In the genomic region with DNA sequence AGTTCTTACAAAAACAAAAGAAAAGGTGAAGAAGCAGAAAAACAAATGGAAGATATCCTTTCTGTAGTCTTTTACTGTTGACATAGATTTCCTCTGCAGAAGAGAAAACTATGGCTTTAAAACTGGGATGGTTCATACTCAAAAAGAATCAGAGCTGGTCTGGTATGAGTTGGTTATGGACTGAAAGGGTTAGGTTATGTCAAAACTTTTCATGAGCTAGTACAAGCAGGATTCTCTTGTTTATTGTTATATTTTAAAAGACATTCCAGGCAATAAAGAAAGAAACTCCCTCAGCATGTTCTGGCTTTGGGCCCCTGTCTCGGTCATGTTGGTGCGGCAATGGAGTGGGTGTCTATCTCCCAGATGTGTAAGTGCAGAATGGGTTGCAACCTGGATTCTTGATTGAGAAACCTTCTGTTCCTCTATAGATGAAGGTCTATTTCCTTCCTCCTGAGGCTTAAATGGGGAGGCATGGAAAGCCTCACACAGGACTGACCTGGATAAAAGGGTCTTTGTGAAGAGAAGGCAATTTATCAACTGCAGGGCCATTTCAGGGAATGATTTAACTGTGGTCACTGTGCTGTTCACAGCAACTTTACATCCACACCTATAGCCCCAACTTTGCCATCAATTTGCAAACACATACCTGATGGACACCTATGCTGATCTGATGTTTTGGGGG, we compare ENCODE assay signal across 22 cellular contexts.
DNase-seq lines count a peak whose midpoint lies in the region; ATAC-seq and TF ChIP-seq lines count a peak whose summit lies in the region.
"Had no signal": no experiment of that assay in that cellular context is flagged by ENCODE, and none has a peak within 500 bp of the region (broad histone marks: within the 10 kb centered on the region; RNA-seq: fewer than 3 reads in every experiment).

No MANE protein-coding gene starts in this region.

- H3K14ac ChIP-seq in IMR-90 (replicated peaks; ENCODE audit: low read depth, low read length), result peak overlapping the region; percentile 77

- H3K27ac ChIP-seq in IMR-90 (ENCODE audit: insufficient read depth, low read length), result peak overlapping the region; percentile 67; the same call in 1 of the 2 replicates
- H3K27ac ChIP-seq: C4-2B, cardiac muscle cell, right atrium auricular region, SK-N-MC, tibial nerve had no signal

- in situ Hi-C loops in IMR-90 (cut with MboI; ENCODE audit: low sequenced_read_pairs), result no loop called here

- POLR2A ChIA-PET in IMR-90 (lab: Charles Lee; ENCODE audit: unreplicated experiment), result interaction anchor here (0.6 kb wide), 1 partner anchor 16 kb away, joined by 12 read pairs; no protein-coding TSS in a partner anchor

- H3K27me3 Mint-ChIP-seq in nephron progenitor cell (ENCODE audit: low read depth, poor library complexity), result no peaks in the 10 kb centered on the region
- H3K27me3 Mint-ChIP-seq: activated CD8-positive, alpha-beta memory T cell treated with anti-CD3 and anti-CD28 coated beads, Interleukin-2, amount 10 ng/mL, durations not matched to agents 7 days and 5 days; stimulated activated naive B cell treated with anti-CD40 and anti-IgM and Interleukin-4, amounts not matched to agents 10 μg/mL and 1 μg/mL and 100 μg/mL, for 72 hours had no signal

- peak overlapping the region; percentile 25 for H3K4me3 Mint-ChIP-seq in nephron progenitor cell
- H3K4me3 Mint-ChIP-seq: activated CD4-positive, alpha-beta T cell treated with anti-CD3 and anti-CD28 coated beads for 36 hours; activated CD8-positive, alpha-beta memory T cell treated with anti-CD3 and anti-CD28 coated beads, Interleukin-2, amount 10 ng/mL, durations not matched to agents 7 days and 5 days; activated naive CD8-positive, alpha-beta T cell; stimulated activated naive B cell treated with anti-CD40 and anti-IgM and Interleukin-4, amounts not matched to agents 10 μg/mL and 1 μg/mL and 100 μg/mL, for 72 hours had no signal

- no peak for TF ChIP-seq RAD21 in IMR-90 (IDR thresholded peaks at IDR 0.05; ENCODE audit: low read length)

- H3K4me3 ChIP-seq in IMR-90 (ENCODE audit: insufficient read depth, low read depth, low read length) (no peak overlapping the region), epithelial cell of esophagus (ENCODE audit: low read length) (no peak overlapping the region)
- H3K4me3 ChIP-seq: cardiac muscle cell, mucosa of descending colon, Peyer's patch, right atrium auricular region, SK-N-MC, tibial nerve had no signal

- peak overlapping the region; percentile 88 for H3K27ac Mint-ChIP-seq in nephron progenitor cell
- H3K27ac Mint-ChIP-seq: activated CD4-positive, alpha-beta T cell treated with anti-CD3 and anti-CD28 coated beads for 36 hours; activated CD8-positive, alpha-beta memory T cell treated with anti-CD3 and anti-CD28 coated beads, Interleukin-2, amount 10 ng/mL, durations not matched to agents 7 days and 5 days; activated naive CD8-positive, alpha-beta T cell; stimulated activated naive B cell treated with anti-CD40 and anti-IgM and Interleukin-4, amounts not matched to agents 10 μg/mL and 1 μg/mL and 100 μg/mL, for 72 hours had no signal

- peak overlapping the region; percentile 16; the same call in 1 of the 2 replicates for H3K56ac ChIP-seq in IMR-90 (ENCODE audit: extremely low read depth, insufficient read depth, low read length)

- intact Hi-C loops in IMR-90 (cut with micrococcal nuclease), result no loop called here

- H2AK5ac ChIP-seq in IMR-90 (ENCODE audit: low read depth, low read length), result peak overlapping the region; percentile 38; the same call in 1 of the 2 replicates

- H3K27me3 ChIP-seq in IMR-90 (ENCODE audit: control insufficient read depth, insufficient read depth, low read length), result no peaks in the 10 kb centered on the region
- H3K27me3 ChIP-seq: cardiac muscle cell, Peyer's patch, right atrium auricular region, tibial nerve had no signal

- no peaks in the 10 kb centered on the region for H3K9me3 ChIP-seq in IMR-90 (ENCODE audit: control insufficient read depth, insufficient read depth, low read length)
- H3K9me3 ChIP-seq: mucosa of descending colon, Peyer's patch, right atrium auricular region, tibial nerve had no signal

- H3K36me3 Mint-ChIP-seq in nephron progenitor cell (ENCODE audit: low read depth), result no peaks in the 10 kb centered on the region
- H3K36me3 Mint-ChIP-seq: activated CD8-positive, alpha-beta memory T cell treated with anti-CD3 and anti-CD28 coated beads, Interleukin-2, amount 10 ng/mL, durations not matched to agents 7 days and 5 days; activated naive CD8-positive, alpha-beta T cell; stimulated activated naive B cell treated with anti-CD40 and anti-IgM and Interleukin-4, amounts not matched to agents 10 μg/mL and 1 μg/mL and 100 μg/mL, for 72 hours had no signal

- peaks cover 6% of the 10 kb centered on the region for H3K4me1 ChIP-seq in IMR-90 (ENCODE audit: control insufficient read depth, insufficient read depth, low read length)
- H3K4me1 ChIP-seq: Peyer's patch had no signal

- no peaks in the 10 kb centered on the region for H3K9me3 Mint-ChIP-seq in nephron progenitor cell

- peak overlapping the region; percentile 82 for H3K4ac ChIP-seq in IMR-90 (ENCODE audit: low read depth, low read length)

- peak overlapping the region; percentile 78 for H3K18ac ChIP-seq in IMR-90 (ENCODE audit: low read depth, low read length)

- no peaks in the 10 kb centered on the region for H3K79me1 ChIP-seq in IMR-90 (ENCODE audit: low read depth in 1 of 2, low read length in 2 of 2)

- peak; percentile 60 for DNase-seq in IMR-90
- DNase-seq in epithelial cell of esophagus (ENCODE audit: low read depth), result peak; percentile 41
- DNase-seq in nephron progenitor cell, result no peak
- DNase-seq in stimulated activated naive CD8-positive, alpha-beta T cell treated with anti-CD3 and anti-CD28 coated beads, Interleukin-15, Interleukin-2, amounts not matched to agents 100 U/mL and 50 U/mL, for 24 hours, result no peak
- DNase-seq in NCI-H2171 treated with DMSO at 0.1 percent for 48 hours (lab: John Stamatoyannopoulos, UW), result no peak
- no peak for DNase-seq in NCI-H748 treated with DMSO at 0.1 percent for 48 hours (lab: John Stamatoyannopoulos, UW)
- DNase-seq: activated CD4-positive, alpha-beta T cell treated with anti-CD3 and anti-CD28 coated beads for 36 hours; activated CD8-positive, alpha-beta memory T cell treated with anti-CD3 and anti-CD28 coated beads, Interleukin-2, amount 10 ng/mL, durations not matched to agents 7 days and 5 days; DMS 273 treated with DMSO at 0.1 percent for 48 hours; NCI-H187 treated with DMSO at 0.1 percent for 48 hours; NCI-H446 treated with DMSO at 0.1 percent for 48 hours; NK-92 treated with Interleukin-12 subunit alpha and Interleukin-12 subunit beta, amount 100 ng/mL, for 24 hours; Peyer's patch; stimulated activated naive B cell treated with anti-CD40 and anti-IgM and Interleukin-4, amounts not matched to agents 10 μg/mL and 1 μg/mL and 100 μg/mL, for 72 hours had no signal

- H2AFZ ChIP-seq in IMR-90 (replicated peaks; ENCODE audit: low read length, poor library complexity), result peak overlapping the region; percentile 34

- peak overlapping the region; percentile 88 for H2BK20ac ChIP-seq in IMR-90 (ENCODE audit: low read depth, low read length)

- WGBS in IMR-90 (ENCODE audit: extremely low coverage in 2 of 2, insufficient read length in 1 of 2), 2 experiments, result no CpG with 5 or more reads among the region's 2 CpGs

- peak overlapping the region; percentile 23; the same call in 1 of the 2 replicates for H3K23ac ChIP-seq in IMR-90 (ENCODE audit: low read depth, low read length)

- H2AK9ac ChIP-seq in IMR-90 (replicated peaks; ENCODE audit: low read depth, low read length, poor library complexity), result peak overlapping the region; percentile 30

- peak overlapping the region; percentile 63; the same call in 2 of the 3 replicates for H2BK15ac ChIP-seq in IMR-90 (ENCODE audit: low read depth, low read length)

- H3K4me2 ChIP-seq in IMR-90 (ENCODE audit: low read depth, low read length), result peak overlapping the region; percentile 18; the same call in 1 of the 2 replicates

- peaks cover 48% of the 10 kb centered on the region for H3K4me1 Mint-ChIP-seq in nephron progenitor cell
- H3K4me1 Mint-ChIP-seq: activated CD4-positive, alpha-beta T cell treated with anti-CD3 and anti-CD28 coated beads for 36 hours; activated CD8-positive, alpha-beta memory T cell treated with anti-CD3 and anti-CD28 coated beads, Interleukin-2, amount 10 ng/mL, durations not matched to agents 7 days and 5 days; stimulated activated naive B cell treated with anti-CD40 and anti-IgM and Interleukin-4, amounts not matched to agents 10 μg/mL and 1 μg/mL and 100 μg/mL, for 72 hours had no signal

- CTCF ChIA-PET in IMR-90 (lab: Yijun Ruan, JAX), result no interaction called here

- TF ChIP-seq CTCF in IMR-90 (conservative IDR thresholded peaks at IDR 0.05; ENCODE audit: low read depth, low read length) (no peak), epithelial cell of esophagus (IDR thresholded peaks at IDR 0.05; ENCODE audit: insufficient read depth, low read depth, low read length, missing control alignments) (no peak), nephron progenitor cell (IDR thresholded peaks at IDR 0.05) (no peak)

- peak overlapping the region; percentile 15 to 73; a peak in 3 of 4 replicates for H4K8ac ChIP-seq in IMR-90 (ENCODE audit: low read depth in 2 of 2, low read length in 2 of 2)

- no TSS peak for BruUV-seq in IMR-90 (replicated peaks; lab: Mats Ljungman, UMichigan)

- peak overlapping the region; percentile 75 for H2BK5ac ChIP-seq in IMR-90 (ENCODE audit: low read depth, low read length, poor library complexity, severe bottlenecking)

- H3K36me3 ChIP-seq in IMR-90 (ENCODE audit: control insufficient read depth, insufficient read depth, low read length), result no peaks in the 10 kb centered on the region
- H3K36me3 ChIP-seq: cardiac muscle cell, Peyer's patch, right atrium auricular region, tibial nerve had no signal

- ATAC-seq in IMR-90 (ENCODE audit: low read depth), result peak; percentile 74
- no peak for ATAC-seq in stimulated activated naive CD8-positive, alpha-beta T cell treated with anti-CD3 and anti-CD28 coated beads, Interleukin-15, Interleukin-2, amounts not matched to agents 100 U/mL and 50 U/mL, for 24 hours
- no peak for ATAC-seq in HG03378 (IDR thresholded peaks at IDR 0.05; ENCODE audit: unreplicated experiment)
- ATAC-seq: activated CD4-positive, alpha-beta T cell treated with anti-CD3 and anti-CD28 coated beads for 36 hours; activated CD8-positive, alpha-beta memory T cell treated with anti-CD3 and anti-CD28 coated beads, Interleukin-2, amount 10 ng/mL, durations not matched to agents 7 days and 5 days; stimulated activated naive B cell treated with anti-CD40 and anti-IgM and Interleukin-4, amounts not matched to agents 10 μg/mL and 1 μg/mL and 100 μg/mL, for 72 hours had no signal

- H4K20me1 ChIP-seq in IMR-90 (ENCODE audit: insufficient read depth, low read length), result no peaks in the 10 kb centered on the region

- H3K9ac ChIP-seq in IMR-90 (ENCODE audit: low read depth, low read length), result no peak overlapping the region

- H2BK120ac ChIP-seq in IMR-90 (ENCODE audit: low read depth, low read length), result peak overlapping the region; percentile 79

- dilution Hi-C loops in IMR-90 (cut with HindIII; ENCODE audit: low sequenced_read_pairs, unreplicated experiment), result no loop called here

- H4K91ac ChIP-seq in IMR-90 (ENCODE audit: insufficient read depth, low read depth, low read length), result peak overlapping the region; percentile 4; the same call in 1 of the 2 replicates

- TF ChIP-seq POLR2A in IMR-90 (IDR thresholded peaks at IDR 0.05; ENCODE audit: low read depth, low read length), result no peak

- peak overlapping the region; percentile 66 for H4K5ac ChIP-seq in IMR-90 (ENCODE audit: low read depth, low read length)

- no peaks in the 10 kb centered on the region; the same call in 1 of the 2 replicates for H3K9me1 ChIP-seq in IMR-90 (ENCODE audit: insufficient read depth, low read length)

Comparison
In these comparisons a context has a peak if more than half of its experiments do, and no peak if none do; other contexts are left out.
1. DNase-seq: peak in IMR-90 (single experiment) and epithelial cell of esophagus (single experiment); none in nephron progenitor cell (single experiment), stimulated activated naive CD8-positive, alpha-beta T cell treated with anti-CD3 and anti-CD28 coated beads, Interleukin-15, Interleukin-2, amounts not matched to agents 100 U/mL and 50 U/mL, for 24 hours (single experiment), NCI-H2171 treated with DMSO at 0.1 percent for 48 hours (single experiment) and NCI-H748 treated with DMSO at 0.1 percent for 48 hours (single experiment).